ENCODE assay signal across 8 cellular contexts in genomic region chr13:29472317-29472961, GRCh38.
DNase-seq lines count a peak whose midpoint lies in the region; ATAC-seq and TF ChIP-seq lines count a peak whose summit lies in the region.

No MANE protein-coding gene starts in this region.

- H3K4me2 ChIP-seq in neural progenitor cell, result no peak overlapping the region

- no peak overlapping the region for H3K27ac ChIP-seq in neural progenitor cell

- no peak overlapping the region for H3K9ac ChIP-seq in neural progenitor cell

- ATAC-seq in GM18868 (IDR thresholded peaks at IDR 0.05; ENCODE audit: unreplicated experiment), result peak; percentile 66
- peak; percentile 48 for ATAC-seq in esophagus mucosa
- ATAC-seq in GM18861 (IDR thresholded peaks at IDR 0.05; ENCODE audit: unreplicated experiment), result no peak
- no peak for ATAC-seq in HG03095 (IDR thresholded peaks at IDR 0.05; ENCODE audit: unreplicated experiment)

- no peak overlapping the region for H3K27ac Mint-ChIP-seq in neural progenitor cell

- H4K20me1 ChIP-seq in neural progenitor cell (ENCODE audit: low read depth), result no peaks in the 10 kb centered on the region

- H3K4me1 Mint-ChIP-seq in neural progenitor cell, result peaks cover 5% of the 10 kb centered on the region

- no peaks in the 10 kb centered on the region for H3K4me1 ChIP-seq in neural progenitor cell

- H3K27me3 ChIP-seq in neural progenitor cell, result no peaks in the 10 kb centered on the region

- no peak overlapping the region for H3K4me3 ChIP-seq in neural progenitor cell

- no peaks in the 10 kb centered on the region for H3K36me3 ChIP-seq in neural progenitor cell

- TF ChIP-seq CTCF in neural progenitor cell (IDR thresholded peaks at IDR 0.05), result peak; percentile 94

- no peaks in the 10 kb centered on the region for H3F3A ChIP-seq in neural progenitor cell (ENCODE audit: low read depth)

- no peaks in the 10 kb centered on the region for H3K9me3 ChIP-seq in neural progenitor cell (ENCODE audit: low read depth)

- H3K9me3 Mint-ChIP-seq in neural progenitor cell, result no peaks in the 10 kb centered on the region

- peaks cover 6% of the 10 kb centered on the region for H3K27me3 Mint-ChIP-seq in neural progenitor cell (ENCODE audit: insufficient read depth, low read depth)

- peak; percentile 74 for DNase-seq in AG20443 (ENCODE audit: low spot score)
- DNase-seq in NCI-H1694 treated with DMSO at 0.1 percent for 48 hours (lab: John Stamatoyannopoulos, UW), result peak; percentile 6
- DNase-seq in activated CD4-positive, alpha-beta T cell treated with anti-CD3 and anti-CD28 coated beads, Interleukin-2, amount 50 U/mL, for 4 hours, result peak; percentile 23 to 38
- DNase-seq in neural progenitor cell (ENCODE audit: low spot score), result peak; percentile 84

- no peak overlapping the region for H2AFZ ChIP-seq in neural progenitor cell (replicated peaks)

- H3K36me3 Mint-ChIP-seq in neural progenitor cell, result no peaks in the 10 kb centered on the region

- no peak overlapping the region for H3K4me3 Mint-ChIP-seq in neural progenitor cell

- H3K79me2 ChIP-seq in neural progenitor cell (ENCODE audit: low read depth), result no peaks in the 10 kb centered on the region

Comparison
In these comparisons a context has a peak if more than half of its experiments do, and no peak if none do; other contexts are left out.
1. DNase-seq: peak in every context shown above with its lines; median percentile 84 in neural progenitor cell; 74 in AG20443; 30 in activated CD4-positive, alpha-beta T cell treated with anti-CD3 and anti-CD28 coated beads, Interleukin-2, amount 50 U/mL, for 4 hours; 6 in NCI-H1694 treated with DMSO at 0.1 percent for 48 hours.
2. ATAC-seq: peak in GM18868 (single experiment) and esophagus mucosa (single experiment); none in GM18861 (single experiment) and HG03095 (single experiment).